Comparison of ENCODE assay signal across 8 cellular contexts in the genomic region with DNA sequence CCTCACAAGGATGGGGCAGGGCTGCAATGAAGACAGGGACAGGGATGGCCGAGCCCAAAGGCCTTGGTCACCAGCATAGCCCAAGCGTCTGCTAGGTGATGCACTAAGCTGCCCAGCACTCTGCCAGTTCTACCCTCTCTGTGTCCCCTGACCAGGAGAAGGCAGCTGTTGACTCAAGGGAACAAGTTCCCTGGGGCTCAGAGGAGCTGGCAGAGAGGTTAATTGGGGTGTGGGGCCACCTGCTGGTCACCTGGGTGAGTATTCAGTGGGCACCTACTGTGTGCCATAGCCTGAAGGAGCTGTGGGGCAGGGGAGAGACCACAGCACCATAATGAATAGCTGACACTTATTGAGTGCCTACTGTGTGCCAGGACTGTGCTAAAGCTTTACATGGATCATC. TPM values are rescaled to one million over a fixed set of nuclear protein-coding genes. Genes with fewer than 3 reads are reported as not detected.
DNase-seq lines count a peak whose midpoint lies in the region; ATAC-seq and TF ChIP-seq lines count a peak whose summit lies in the region.

No MANE protein-coding gene starts in this region.

- TF ChIP-seq CTCF in GM12865 (IDR thresholded peaks at IDR 0.05; ENCODE audit: insufficient read depth, low read depth, low read length, missing control alignments) (peak; percentile 46), OCI-LY1 (IDR thresholded peaks at IDR 0.05; ENCODE audit: low read length) (peak; percentile 67), cardiac muscle cell (IDR thresholded peaks at IDR 0.05; ENCODE audit: low read depth, low read length) (peak; percentile 32)

- H3K27ac ChIP-seq in OCI-LY1 (ENCODE audit: low read depth, low read length, poor library complexity, severe bottlenecking) (no peak overlapping the region), cardiac muscle cell (no peak overlapping the region)

- peak; percentile 54 for DNase-seq in GM12865 (ENCODE audit: low read depth)
- DNase-seq in activated T-helper 1 cell treated with anti-CD3 and anti-CD28 coated beads, Interleukin-12 subunit alpha, Interleukin-12 subunit beta, Interleukin-2, Interleukin-4 antibody, amounts not matched to agents 30 ng/mL and 10 ng/mL and 1 ng/mL, durations not matched to agents 14 hours and 24 hours and 36 hours (ENCODE audit: low spot score) = no peak
- peak in 1 of 2 donors; percentile 46 for DNase-seq in cardiac muscle cell (ENCODE audit: low read depth in 1 of 2, low spot score in 1 of 2)
- peak; percentile 57 for DNase-seq in stimulated activated CD4-positive, alpha-beta T cell treated with anti-CD3 and anti-CD28 coated beads, Interleukin-4, amount 100 ng/mL, for 1 hour
- no peak for DNase-seq in NCI-H1694 (lab: John Stamatoyannopoulos, UW)

- H3K36me3 ChIP-seq in OCI-LY1 (ENCODE audit: insufficient read depth, low read length) (no peaks in the 10 kb centered on the region), cardiac muscle cell (no peaks in the 10 kb centered on the region)

- H3K9me2 ChIP-seq in OCI-LY1 (ENCODE audit: low read depth, low read length) = no peaks in the 10 kb centered on the region

- no peaks in the 10 kb centered on the region for H3K4me1 ChIP-seq in OCI-LY1 (ENCODE audit: insufficient read depth, low read length, severe bottlenecking)
- peaks cover 35% of the 10 kb centered on the region for H3K4me1 ChIP-seq in cardiac muscle cell (ENCODE audit: low read depth)

- no peak overlapping the region for H3K4me3 ChIP-seq in GM12865 (ENCODE audit: low read depth, low read length)
- no peak overlapping the region for H3K4me3 ChIP-seq in OCI-LY1 (ENCODE audit: low read depth, low read length, poor library complexity, severe bottlenecking)
- no peak overlapping the region for H3K4me3 ChIP-seq in cardiac muscle cell

- no peak overlapping the region for H3K9ac ChIP-seq in OCI-LY1 (ENCODE audit: low read length)

- H3K4me1 Mint-ChIP-seq in activated T-helper 1 cell treated with anti-CD3 and anti-CD28 coated beads, Interleukin-12 subunit alpha, Interleukin-12 subunit beta, Interleukin-2, Interleukin-4 antibody, amounts not matched to agents 30 ng/mL and 10 ng/mL and 1 ng/mL, durations not matched to agents 14 hours and 24 hours and 36 hours (ENCODE audit: low read depth) = peaks cover 23% of the 10 kb centered on the region

- no peak overlapping the region for H2AFZ ChIP-seq in OCI-LY1 (ENCODE audit: low read length)

- no peak overlapping the region for H3K4me3 Mint-ChIP-seq in activated T-helper 1 cell treated with anti-CD3 and anti-CD28 coated beads, Interleukin-12 subunit alpha, Interleukin-12 subunit beta, Interleukin-2, Interleukin-4 antibody, amounts not matched to agents 30 ng/mL and 10 ng/mL and 1 ng/mL, durations not matched to agents 14 hours and 24 hours and 36 hours

- H3K9me3 ChIP-seq in OCI-LY1 (ENCODE audit: low read length) (no peaks in the 10 kb centered on the region), cardiac muscle cell (ENCODE audit: low read depth) (no peaks in the 10 kb centered on the region)

- intact Hi-C loops in activated T-helper 1 cell treated with anti-CD3 and anti-CD28 coated beads, Interleukin-12 subunit alpha, Interleukin-12 subunit beta, Interleukin-2, Interleukin-4 antibody, amounts not matched to agents 30 ng/mL and 10 ng/mL and 1 ng/mL, durations not matched to agents 14 hours and 24 hours and 36 hours (cut with micrococcal nuclease) = loop anchor here (1.0 kb wide), 3 partner anchors 28 to 80 kb away; no protein-coding TSS in a partner anchor

- H3K36me3 Mint-ChIP-seq in activated T-helper 1 cell treated with anti-CD3 and anti-CD28 coated beads, Interleukin-12 subunit alpha, Interleukin-12 subunit beta, Interleukin-2, Interleukin-4 antibody, amounts not matched to agents 30 ng/mL and 10 ng/mL and 1 ng/mL, durations not matched to agents 14 hours and 24 hours and 36 hours (ENCODE audit: low read depth) = peaks cover 16% of the 10 kb centered on the region

- H3K4me2 ChIP-seq in OCI-LY1 (ENCODE audit: low read length) = no peak overlapping the region

- no peaks in the 10 kb centered on the region for H4K20me1 ChIP-seq in OCI-LY1 (ENCODE audit: insufficient read depth, low read length)

- H3K27me3 ChIP-seq in OCI-LY1 (ENCODE audit: insufficient read depth, low read length) (no peaks in the 10 kb centered on the region; the same call in 1 of the 2 replicates), cardiac muscle cell (no peaks in the 10 kb centered on the region)

- H3K9me3 Mint-ChIP-seq in activated T-helper 1 cell treated with anti-CD3 and anti-CD28 coated beads, Interleukin-12 subunit alpha, Interleukin-12 subunit beta, Interleukin-2, Interleukin-4 antibody, amounts not matched to agents 30 ng/mL and 10 ng/mL and 1 ng/mL, durations not matched to agents 14 hours and 24 hours and 36 hours = no peaks in the 10 kb centered on the region

- no peaks in the 10 kb centered on the region for H3F3A ChIP-seq in OCI-LY1 (ENCODE audit: insufficient read depth, low read length)

- peak overlapping the region; percentile 75 for H3K27ac Mint-ChIP-seq in activated T-helper 1 cell treated with anti-CD3 and anti-CD28 coated beads, Interleukin-12 subunit alpha, Interleukin-12 subunit beta, Interleukin-2, Interleukin-4 antibody, amounts not matched to agents 30 ng/mL and 10 ng/mL and 1 ng/mL, durations not matched to agents 14 hours and 24 hours and 36 hours

- ATAC-seq in HG02870 (IDR thresholded peaks at IDR 0.05; ENCODE audit: unreplicated experiment) (no peak), GM21367 (IDR thresholded peaks at IDR 0.05; ENCODE audit: unreplicated experiment) (no peak)

- no peaks in the 10 kb centered on the region for H3K79me2 ChIP-seq in OCI-LY1 (ENCODE audit: insufficient read depth, low read length)

- H3K27me3 Mint-ChIP-seq in activated T-helper 1 cell treated with anti-CD3 and anti-CD28 coated beads, Interleukin-12 subunit alpha, Interleukin-12 subunit beta, Interleukin-2, Interleukin-4 antibody, amounts not matched to agents 30 ng/mL and 10 ng/mL and 1 ng/mL, durations not matched to agents 14 hours and 24 hours and 36 hours (ENCODE audit: insufficient read depth) = no peaks in the 10 kb centered on the region

RNA-seq across cellular contexts. Expression of a gene that starts 22.0 kb away (rescaled TPM):
- total RNA-seq in activated T-helper 1 cell treated with anti-CD3 and anti-CD28 coated beads, Interleukin-12 subunit alpha, Interleukin-12 subunit beta, Interleukin-2, Interleukin-4 antibody, amounts not matched to agents 30 ng/mL and 10 ng/mL and 1 ng/mL, durations not matched to agents 14 hours and 24 hours and 36 hours = 1.5 and 1.6 TPM in 2 replicates
- 0.42 and 1.3 TPM in 2 replicates for total RNA-seq in cardiac muscle cell
- polyA plus RNA-seq in cardiac muscle cell = 0.56 and 0.94 TPM in 2 replicates

RNA-seq across cellular contexts. Expression of a gene that starts 35.8 kb away (rescaled TPM):
- total RNA-seq in activated T-helper 1 cell treated with anti-CD3 and anti-CD28 coated beads, Interleukin-12 subunit alpha, Interleukin-12 subunit beta, Interleukin-2, Interleukin-4 antibody, amounts not matched to agents 30 ng/mL and 10 ng/mL and 1 ng/mL, durations not matched to agents 14 hours and 24 hours and 36 hours = 191 and 201 TPM in 2 replicates
- total RNA-seq in cardiac muscle cell = 88.2 and 94.7 TPM in 2 replicates
- polyA plus RNA-seq in cardiac muscle cell = 77.3 and 94.2 TPM in 2 replicates

RNA-seq across cellular contexts. Expression of a gene that starts 41.1 kb away (rescaled TPM):
- total RNA-seq in activated T-helper 1 cell treated with anti-CD3 and anti-CD28 coated beads, Interleukin-12 subunit alpha, Interleukin-12 subunit beta, Interleukin-2, Interleukin-4 antibody, amounts not matched to agents 30 ng/mL and 10 ng/mL and 1 ng/mL, durations not matched to agents 14 hours and 24 hours and 36 hours = 334 and 341 TPM in 2 replicates
- total RNA-seq in cardiac muscle cell = 6.9 and 8.2 TPM in 2 replicates
- polyA plus RNA-seq in cardiac muscle cell = 6.4 and 11.7 TPM in 2 replicates

Comparison
In these comparisons a context has a peak if more than half of its experiments do, and no peak if none do; other contexts are left out.
1. DNase-seq: peak in GM12865 (single experiment) and stimulated activated CD4-positive, alpha-beta T cell treated with anti-CD3 and anti-CD28 coated beads, Interleukin-4, amount 100 ng/mL, for 1 hour (single experiment); none in activated T-helper 1 cell treated with anti-CD3 and anti-CD28 coated beads, Interleukin-12 subunit alpha, Interleukin-12 subunit beta, Interleukin-2, Interleukin-4 antibody, amounts not matched to agents 30 ng/mL and 10 ng/mL and 1 ng/mL, durations not matched to agents 14 hours and 24 hours and 36 hours (single experiment) and NCI-H1694 (single experiment).
2. RNA of a gene that starts 41.1 kb away (total RNA-seq): 334 to 341 TPM in activated T-helper 1 cell treated with anti-CD3 and anti-CD28 coated beads, Interleukin-12 subunit alpha, Interleukin-12 subunit beta, Interleukin-2, Interleukin-4 antibody, amounts not matched to agents 30 ng/mL and 10 ng/mL and 1 ng/mL, durations not matched to agents 14 hours and 24 hours and 36 hours; 6.9 to 8.2 TPM in cardiac muscle cell; every median in the first group is over 10 times any median in the second.
3. Peak in every context shown above with its lines, with median percentiles within 50 percentile points of each other: CTCF ChIP-seq.